In genomic region chr7:152891160-152891621, GRCh38 we compare ENCODE assay signal across 22 cellular contexts.
DNase-seq lines count a peak whose midpoint lies in the region; ATAC-seq, FAIRE-seq and TF ChIP-seq lines count a peak whose summit lies in the region.
"Had no signal": no experiment of that assay in that cellular context is flagged by ENCODE, and none has a peak within 500 bp of the region (broad histone marks: within the 10 kb centered on the region; RNA-seq: fewer than 3 reads in every experiment).

No MANE protein-coding gene starts in this region.

- BruUV-seq in K562 (replicated peaks; lab: Mats Ljungman, UMichigan) (no TSS peak), A673 (replicated peaks; lab: Mats Ljungman, UMichigan) (no TSS peak)

- H3K4me2 ChIP-seq in K562 (ENCODE audit: insufficient read depth, low read length) = no peak overlapping the region
- H3K4me2 ChIP-seq in neuronal stem cell (ENCODE audit: insufficient read depth, low read length, poor library complexity, severe bottlenecking) = peak overlapping the region; percentile 2
- H3K4me2 ChIP-seq in mesendoderm (ENCODE audit: low read length) = no peak overlapping the region
- H3K4me2 ChIP-seq: A549, PC-9 had no signal

- TF ChIP-seq CTCF in GM12873 (IDR thresholded peaks at IDR 0.05; ENCODE audit: insufficient read depth, low read depth, low read length, missing control alignments) (peak; percentile 11), K562 (IDR thresholded peaks at IDR 0.05 in 2 of 3, conservative IDR thresholded peaks at IDR 0.05 in 1 of 3; ENCODE audit: insufficient read depth in 2 of 3, low read depth in 1 of 3, low read length in 3 of 3) (peak in 2 of 3 experiments; percentile 8 to 31; a peak in 1 of 6 replicates), A673 (conservative IDR thresholded peaks at IDR 0.05; ENCODE audit: low read depth, low read length) (no peak)

- H4K5ac ChIP-seq in mesendoderm (ENCODE audit: low read length) = no peak overlapping the region

- no peak overlapping the region for H3K56ac ChIP-seq in mesendoderm (ENCODE audit: low read length)

- peaks cover 9% of the 10 kb centered on the region for H4K20me1 ChIP-seq in K562 (replicated peaks; ENCODE audit: control insufficient read depth, insufficient read depth, low read length)

- CTCF ChIA-PET in K562 (lab: Yijun Ruan, JAX; ENCODE audit: low intra/inter-chr PET ratio) = no interaction called here
- CTCF ChIA-PET in A673 (lab: Charles Lee) = no interaction called here

- H2AFZ ChIP-seq in K562 (ENCODE audit: low read depth, low read length) = no peak overlapping the region
- H2AFZ ChIP-seq in neuronal stem cell (ENCODE audit: low read length) = no peak overlapping the region
- H2AFZ ChIP-seq: PC-9 had no signal

- H3K23ac ChIP-seq in neuronal stem cell (ENCODE audit: low read depth, low read length, poor library complexity) = peak overlapping the region; percentile 65
- H3K23ac ChIP-seq in mesendoderm (ENCODE audit: low read length) = no peak overlapping the region

- H2AK5ac ChIP-seq in neuronal stem cell (ENCODE audit: low read depth, low read length) (peak overlapping the region; percentile 90), mesendoderm (ENCODE audit: low read length) (no peak overlapping the region)

- TF ChIP-seq POLR2A in K562 (conservative IDR thresholded peaks at IDR 0.05) = no peak

- H3K9me3 ChIP-seq in K562 (replicated peaks; ENCODE audit: control insufficient read depth, insufficient read depth, low read depth, low read length) (no peaks in the 10 kb centered on the region), neuronal stem cell (replicated peaks in 1 of 2; ENCODE audit: control insufficient read depth in 2 of 2, insufficient read depth in 1 of 2, low read depth in 1 of 2, low read length in 2 of 2) (peaks cover 0 to 6% of the 10 kb centered on the region in 2 donors), A673 (ENCODE audit: low read depth, low read length, poor library complexity, severe bottlenecking) (no peaks in the 10 kb centered on the region)
- H3K9me3 ChIP-seq: A549 had no signal

- H2BK15ac ChIP-seq in neuronal stem cell (ENCODE audit: low read length) (peak overlapping the region; percentile 9), mesendoderm (replicated peaks; ENCODE audit: low read depth) (no peak overlapping the region)

- POLR2A ChIA-PET in K562 (lab: Yijun Ruan, JAX) (no interaction called here), A673 (lab: Charles Lee; ENCODE audit: low non-redundant PET) (no interaction called here)

- in situ Hi-C loops in K562 (cut with MboI) = no loop called here

- TF ChIP-seq RAD21 in K562 (CRISPR knock-in tag; conservative IDR thresholded peaks at IDR 0.05 in 1 of 2, IDR thresholded peaks at IDR 0.05 in 1 of 2) = no peak

- peaks cover 26 to 60% of the 10 kb centered on the region in 2 experiments for H3K27me3 ChIP-seq in K562 (ENCODE audit: control insufficient read depth in 2 of 2, insufficient read depth in 2 of 2, low read length in 2 of 2)
- H3K27me3 ChIP-seq in neuronal stem cell (ENCODE audit: control insufficient read depth in 3 of 3, insufficient read depth in 3 of 3, low read depth in 1 of 3, low read length in 3 of 3) = peaks cover 0 to 3% (median 0%) of the 10 kb centered on the region in 3 experiments
- H3K27me3 ChIP-seq in A673 (replicated peaks; ENCODE audit: insufficient read depth, low read depth, low read length, poor library complexity) = no peaks in the 10 kb centered on the region
- no peaks in the 10 kb centered on the region for H3K27me3 ChIP-seq in mesendoderm (ENCODE audit: insufficient read depth, low read length, poor library complexity)

- H3K4me3 ChIP-seq in K562 (no peak overlapping the region), neuronal stem cell (ENCODE audit: low read length in 2 of 2) (peak overlapping the region in 1 of 2 donors; percentile 30), A673 (ENCODE audit: low read depth, low read length, poor library complexity, severe bottlenecking) (no peak overlapping the region), mesendoderm (ENCODE audit: low read length) (no peak overlapping the region)
- H3K4me3 ChIP-seq: A549, PC-9 had no signal

- ATAC-seq in K562 (peak; percentile 40; the same call in 2 of the 3 replicates), HG02759 (IDR thresholded peaks at IDR 0.05; ENCODE audit: unreplicated experiment) (no peak)
- peak; percentile 37 for ATAC-seq in stimulated activated naive CD8-positive, alpha-beta T cell treated with anti-CD3 and anti-CD28 coated beads, Interleukin-15, amount 100 ng/mL, for 72 hours
- ATAC-seq: A549 had no signal

- H3K4ac ChIP-seq in neuronal stem cell (ENCODE audit: low read length) (peak overlapping the region; percentile 84), mesendoderm (ENCODE audit: low read depth, low read length) (no peak overlapping the region)

- H3K79me1 ChIP-seq in neuronal stem cell (ENCODE audit: low read depth, low read length) (no peaks in the 10 kb centered on the region), mesendoderm (ENCODE audit: low read length) (no peaks in the 10 kb centered on the region)

- H2BK5ac ChIP-seq in neuronal stem cell (ENCODE audit: low read length) (peak overlapping the region; percentile 39), mesendoderm (ENCODE audit: low read length) (no peak overlapping the region)

- no peak overlapping the region for H4K8ac ChIP-seq in neuronal stem cell (ENCODE audit: low read depth, low read length)
- H4K8ac ChIP-seq in mesendoderm (ENCODE audit: low read depth, low read length) = no peak overlapping the region

- no peak overlapping the region for H4K91ac ChIP-seq in neuronal stem cell (ENCODE audit: low read depth, low read length, poor library complexity)

- peaks cover 7% of the 10 kb centered on the region for H3K27me3 Mint-ChIP-seq in stimulated activated naive CD8-positive, alpha-beta T cell treated with anti-CD3 and anti-CD28 coated beads, Interleukin-15, amount 100 ng/mL, for 72 hours

- FAIRE-seq in K562 (lab: Jason Lieb, UNC) = no peak
- FAIRE-seq: A549 had no signal

- H3K4me3 Mint-ChIP-seq in stimulated activated naive CD8-positive, alpha-beta T cell treated with anti-CD3 and anti-CD28 coated beads, Interleukin-15, amount 100 ng/mL, for 72 hours = no peak overlapping the region
- H3K4me3 Mint-ChIP-seq: CD4-positive, CD25-positive, alpha-beta regulatory T cell; H9; HFFc6 had no signal

- H3K9me3 Mint-ChIP-seq in stimulated activated naive CD8-positive, alpha-beta T cell treated with anti-CD3 and anti-CD28 coated beads, Interleukin-15, amount 100 ng/mL, for 72 hours = peaks cover 0 to 19% of the 10 kb centered on the region in 2 donors
- H3K9me3 Mint-ChIP-seq: H9 had no signal

- no peaks in the 10 kb centered on the region for H3K4me1 Mint-ChIP-seq in stimulated activated naive CD8-positive, alpha-beta T cell treated with anti-CD3 and anti-CD28 coated beads, Interleukin-15, amount 100 ng/mL, for 72 hours

- H3K36me3 ChIP-seq in K562 (ENCODE audit: control insufficient read depth, insufficient read depth, low read length) (no peaks in the 10 kb centered on the region), neuronal stem cell (replicated peaks in 1 of 2; ENCODE audit: control insufficient read depth in 2 of 2, insufficient read depth in 2 of 2, low read length in 2 of 2) (no peaks in the 10 kb centered on the region), A673 (ENCODE audit: insufficient read depth, low read length, poor library complexity, severe bottlenecking) (no peaks in the 10 kb centered on the region), mesendoderm (ENCODE audit: control insufficient read depth, insufficient read depth, low read length) (no peaks in the 10 kb centered on the region)

- H3K9ac ChIP-seq in K562 (ENCODE audit: insufficient read depth in 1 of 2, low read depth in 2 of 2, low read length in 2 of 2) (no peak overlapping the region), neuronal stem cell (ENCODE audit: low read depth, low read length, poor library complexity) (peak overlapping the region; percentile 44), mesendoderm (ENCODE audit: low read length) (no peak overlapping the region)

- 20% methylated on average over 18 of the region's 20 CpGs for WGBS in K562 (ENCODE audit: insufficient coverage, low coverage, missing lambda C conversion rate)
- WGBS in neuronal stem cell (ENCODE audit: extremely low coverage in 2 of 2, insufficient read length in 2 of 2, insufficient replicate concordance in 1 of 2), 2 donors = no CpG with 5 or more reads among the region's 20 CpGs
- no CpG with 5 or more reads among the region's 20 CpGs for WGBS in mesendoderm (ENCODE audit: extremely low coverage, insufficient coverage, low lambda C conversion rate)

- H3K4me1 ChIP-seq in K562 (replicated peaks in 1 of 2; ENCODE audit: control insufficient read depth in 2 of 2, insufficient read depth in 2 of 2, low read length in 2 of 2) (peaks cover 0 to 16% of the 10 kb centered on the region in 2 experiments; a peak in 2 of 5 replicates), neuronal stem cell (ENCODE audit: control insufficient read depth in 2 of 2, insufficient read depth in 1 of 2, low read depth in 1 of 2, low read length in 2 of 2) (peaks cover 0 to 3% of the 10 kb centered on the region in 2 donors), A673 (ENCODE audit: insufficient read depth, low read length, poor library complexity, severe bottlenecking) (no peaks in the 10 kb centered on the region), mesendoderm (ENCODE audit: control insufficient read depth, low read depth, low read length) (no peaks in the 10 kb centered on the region)
- H3K4me1 ChIP-seq: A549 had no signal

- no peak overlapping the region for H2BK12ac ChIP-seq in neuronal stem cell (ENCODE audit: low read length)

- H3K27ac ChIP-seq in K562 (ENCODE audit: extremely low read depth, low read depth, low read length) (no peak overlapping the region), neuronal stem cell (replicated peaks; ENCODE audit: low read length) (no peak overlapping the region), A673 (ENCODE audit: low read depth, low read length, poor library complexity, severe bottlenecking) (no peak overlapping the region), mesendoderm (ENCODE audit: low read depth, low read length) (no peak overlapping the region)
- H3K27ac ChIP-seq: A549, PC-9, RWPE1 had no signal

- H2BK120ac ChIP-seq in neuronal stem cell (ENCODE audit: low read depth, low read length) (no peak overlapping the region), mesendoderm (ENCODE audit: low read depth, low read length) (no peak overlapping the region)

- no peaks in the 10 kb centered on the region for H3K79me2 ChIP-seq in K562 (ENCODE audit: control insufficient read depth, insufficient read depth, low read length)
- no peaks in the 10 kb centered on the region for H3K79me2 ChIP-seq in mesendoderm (ENCODE audit: control insufficient read depth, insufficient read depth, low read length)

- H3K27ac Mint-ChIP-seq in stimulated activated naive CD8-positive, alpha-beta T cell treated with anti-CD3 and anti-CD28 coated beads, Interleukin-15, amount 100 ng/mL, for 72 hours = no peak overlapping the region
- H3K27ac Mint-ChIP-seq: CD4-positive, CD25-positive, alpha-beta regulatory T cell; H9; HFFc6 had no signal

- peak overlapping the region; percentile 35 for H3K18ac ChIP-seq in neuronal stem cell (ENCODE audit: low read length)
- no peak overlapping the region for H3K18ac ChIP-seq in mesendoderm (ENCODE audit: low read length)

- DNase-seq in K562 (ENCODE audit: extremely low read depth in 1 of 4, low spot score in 3 of 4) (no peak), neuronal stem cell (ENCODE audit: low spot score) (no peak), A673 (ENCODE audit: low spot score) (no peak), mesendoderm (no peak)
- no peak for DNase-seq in stimulated activated naive CD8-positive, alpha-beta T cell treated with anti-CD3 and anti-CD28 coated beads, Interleukin-15, amount 100 ng/mL, for 72 hours
- DNase-seq: CD4-positive, CD25-positive, alpha-beta regulatory T cell; EL; H9; HFFc6; IMR-90; NCI-H1105; NCI-H146; NCI-H2029 treated with DMSO at 0.1 percent for 48 hours; NCI-H226; NCI-H510A treated with DMSO at 0.1 percent for 48 hours; NCI-H748 treated with DMSO at 0.1 percent for 48 hours; PC-9; SHP77 treated with DMSO at 0.1 percent for 48 hours had no signal

- TF ChIP-seq EP300 in K562 (IDR thresholded peaks at IDR 0.05; ENCODE audit: low read length) = no peak

- intact Hi-C loops in K562 (cut with micrococcal nuclease) (loop anchor here (5.0 to 10.0 kb wide), 2 partner anchors 214 to 301 kb away; no protein-coding TSS in a partner anchor), A673 (cut with micrococcal nuclease; ENCODE audit: unreplicated experiment) (loop anchor here (5.0 to 10.0 kb wide), 2 partner anchors 1611 to 1854 kb away; no protein-coding TSS in a partner anchor)

- H3K14ac ChIP-seq in neuronal stem cell (ENCODE audit: low read length) = peak overlapping the region; percentile 71

- peaks cover 3% of the 10 kb centered on the region for H3K9me1 ChIP-seq in K562 (ENCODE audit: control insufficient read depth, insufficient read depth, low read length)
